29 cellular contexts compared by ENCODE assay signal in genomic region chr6:9272671-9273070, GRCh38.
"Had no signal": no experiment of that assay in that cellular context is flagged by ENCODE, and none has a peak within 500 bp of the region (broad histone marks: within the 10 kb centered on the region; RNA-seq: fewer than 3 reads in every experiment).

No MANE protein-coding gene starts in this region.

- H3K27ac Mint-ChIP-seq: immature natural killer cell; naive thymus-derived CD8-positive, alpha-beta T cell; nephron; stimulated activated naive B cell treated with anti-CD40 and anti-IgM and Interleukin-4, amounts not matched to agents 10 μg/mL and 1 μg/mL and 100 μg/mL, for 72 hours had no signal

- H3K4me3 Mint-ChIP-seq: immature natural killer cell; naive thymus-derived CD8-positive, alpha-beta T cell; nephron; neural crest cell; stimulated activated naive B cell treated with anti-CD40 and anti-IgM and Interleukin-4, amounts not matched to agents 10 μg/mL and 1 μg/mL and 100 μg/mL, for 72 hours had no signal

- H3K36me3 ChIP-seq: left lung, lower lobe of right lung, pancreas, prostate gland, stomach, thyroid gland, transverse colon, upper lobe of left lung, vagina had no signal

- H3K4me1 Mint-ChIP-seq: immature natural killer cell; naive thymus-derived CD8-positive, alpha-beta T cell; nephron; neural crest cell; stimulated activated naive B cell treated with anti-CD40 and anti-IgM and Interleukin-4, amounts not matched to agents 10 μg/mL and 1 μg/mL and 100 μg/mL, for 72 hours had no signal

- H3K4me1 ChIP-seq: left lung, lower lobe of right lung, pancreas, prostate gland, stomach, testis, thyroid gland, transverse colon, upper lobe of left lung, vagina had no signal

- H3K36me3 Mint-ChIP-seq: immature natural killer cell; naive thymus-derived CD8-positive, alpha-beta T cell; stimulated activated naive B cell treated with anti-CD40 and anti-IgM and Interleukin-4, amounts not matched to agents 10 μg/mL and 1 μg/mL and 100 μg/mL, for 72 hours had no signal

- H3K27ac ChIP-seq: left lung, lower lobe of right lung, pancreas, prostate gland, skin epidermis, stomach, testis, thyroid gland, transverse colon, upper lobe of left lung, vagina had no signal

- H3K27me3 ChIP-seq: left lung, pancreas, stomach, testis, thyroid gland, transverse colon, upper lobe of left lung, vagina had no signal

- H3K4me3 ChIP-seq: left lung, lower lobe of right lung, pancreas, prostate gland, skin epidermis, stomach, testis, thyroid gland, transverse colon, upper lobe of left lung, vagina had no signal

- DNase-seq: immature natural killer cell; kidney; left colon; left lung; lower lobe of right lung; mammary epithelial cell; mesenchymal stem cell; naive thymus-derived CD8-positive, alpha-beta T cell; nucleus accumbens; pancreas; posterior cingulate gyrus; retina; right cardiac atrium; stimulated activated CD4-positive, alpha-beta T cell treated with anti-CD3 and anti-CD28 coated beads, Interleukin-12 subunit alpha, Interleukin-12 subunit beta, amount 100 ng/mL, for 4 hours; stimulated activated CD4-positive, alpha-beta T cell treated with anti-CD3 and anti-CD28 coated beads, Interleukin-15, amount 100 ng/mL, for 24 hours; stimulated activated CD4-positive, alpha-beta T cell treated with anti-CD3 and anti-CD28 coated beads, Interleukin-2, amount 100 ng/mL, for 24 hours; stimulated activated CD4-positive, alpha-beta T cell treated with anti-CD3 and anti-CD28 coated beads, Interleukin-4, amount 100 ng/mL, for 1 hour; stimulated activated naive B cell treated with anti-CD40 and anti-IgM and Interleukin-4, amounts not matched to agents 10 μg/mL and 1 μg/mL and 100 μg/mL, for 72 hours; stimulated activated naive CD8-positive, alpha-beta T cell treated with anti-CD3 and anti-CD28 coated beads, Interleukin-15, Interleukin-2, amounts not matched to agents 100 U/mL and 50 U/mL, for 24 hours; stomach; testis; thyroid gland; transverse colon; upper lobe of left lung had no signal

- H3K9me3 ChIP-seq: lower lobe of right lung, pancreas, prostate gland, testis, thyroid gland, transverse colon, upper lobe of left lung, vagina had no signal

- H3K27me3 Mint-ChIP-seq: stimulated activated naive B cell treated with anti-CD40 and anti-IgM and Interleukin-4, amounts not matched to agents 10 μg/mL and 1 μg/mL and 100 μg/mL, for 72 hours had no signal
